ENCODE assay signal across 14 cellular contexts in the genomic region with DNA sequence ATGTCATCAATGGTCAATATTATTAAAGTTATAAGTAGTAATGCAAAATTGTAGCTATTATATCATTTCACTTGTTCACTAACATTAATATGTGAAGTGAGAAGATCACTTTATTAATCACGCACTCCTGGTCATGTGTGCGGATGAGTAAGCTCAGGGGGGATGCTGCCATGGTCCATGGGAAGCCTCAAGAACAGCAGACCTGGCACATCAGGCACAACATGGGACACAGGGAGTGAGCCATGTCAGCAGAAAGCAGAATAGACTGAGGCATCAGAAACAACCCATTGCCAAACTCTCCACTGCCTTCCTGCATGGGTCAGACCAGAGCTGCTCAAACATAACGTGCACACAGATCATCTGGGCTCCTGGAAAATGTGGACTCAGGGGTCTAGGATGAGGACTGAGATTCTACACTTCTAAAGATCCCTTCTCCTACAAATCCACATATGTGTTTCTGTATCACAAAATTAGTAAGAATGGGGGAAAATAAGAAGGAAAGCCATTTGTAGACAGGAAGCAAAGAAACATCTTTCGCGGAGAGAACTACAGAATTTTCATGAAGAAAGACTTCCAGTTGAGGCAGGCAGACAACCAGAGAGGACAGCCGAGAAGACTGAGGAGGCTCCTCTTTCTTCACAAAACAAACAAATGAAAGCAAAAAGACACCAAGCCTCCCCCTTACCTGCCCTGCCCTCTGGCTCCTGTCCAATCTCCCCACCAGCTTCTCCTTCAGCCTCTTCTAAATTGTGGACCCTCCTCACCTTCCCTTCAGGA.
"Had no signal": no experiment of that assay in that cellular context is flagged by ENCODE, and none has a peak within 500 bp of the region (broad histone marks: within the 10 kb centered on the region; RNA-seq: fewer than 3 reads in every experiment).

No MANE protein-coding gene starts in this region.

- DNase-seq: activated CD4-positive, alpha-beta T cell treated with anti-CD3 and anti-CD28 coated beads, Interleukin-2, amount 50 U/mL, for 4 hours; activated CD4-positive, CD25-positive, alpha-beta regulatory T cell treated with anti-CD3 and anti-CD28 coated beads, Interleukin-2, amount 50 U/mL, for 72 hours; activated T-cell treated with anti-CD3 and anti-CD28 coated beads, Interleukin-2, amount 50 U/mL, for 1 hour; amygdala; effector memory CD4-positive, alpha-beta T cell; glutamatergic neuron; posterior cingulate gyrus; right cardiac atrium; stimulated activated CD4-positive, alpha-beta T cell treated with anti-CD3 and anti-CD28 coated beads, Interleukin-1b, Interleukin-23, amount 100 ng/mL, for 48 hours; stimulated activated naive CD8-positive, alpha-beta T cell treated with anti-CD3 and anti-CD28 coated beads, Interleukin-15, Interleukin-2, amounts not matched to agents 100 U/mL and 50 U/mL, for 24 hours had no signal

- H3K4me3 Mint-ChIP-seq: activated naive CD8-positive, alpha-beta T cell; brain had no signal

- H3K4me3 ChIP-seq: suprapubic skin had no signal

- H3K4me1 ChIP-seq: suprapubic skin had no signal

- H3K9me3 ChIP-seq: neutrophil, suprapubic skin had no signal

- H3K36me3 ChIP-seq: neutrophil, suprapubic skin had no signal

- ATAC-seq: right cardiac atrium; stimulated activated naive CD8-positive, alpha-beta T cell treated with anti-CD3 and anti-CD28 coated beads, Interleukin-15, Interleukin-2, amounts not matched to agents 100 U/mL and 50 U/mL, for 24 hours had no signal

- H3K27ac Mint-ChIP-seq: activated naive CD8-positive, alpha-beta T cell; brain had no signal

- H3K4me1 Mint-ChIP-seq: brain had no signal

- H3K27ac ChIP-seq: neutrophil, suprapubic skin had no signal

- H3K36me3 Mint-ChIP-seq: brain had no signal
